Comparison of ENCODE assay signal across 20 cellular contexts in genomic region chr12:6547566-6547965, GRCh38. TPM values are rescaled to one million over a fixed set of nuclear protein-coding genes. Genes with fewer than 3 reads are reported as not detected.
A peak's percentile ranks its signal among the peaks of the same experiment; 100 is the strongest.
DNase-seq lines count a peak whose midpoint lies in the region; ATAC-seq, FAIRE-seq and TF ChIP-seq lines count a peak whose summit lies in the region.
"Had no signal": no experiment of that assay in that cellular context is flagged by ENCODE, and none has a peak within 500 bp of the region (broad histone marks: within the 10 kb centered on the region; RNA-seq: fewer than 3 reads in every experiment).

No MANE protein-coding gene starts in this region.

- H3K9me3 ChIP-seq in GM12878 (replicated peaks; ENCODE audit: control insufficient read depth, insufficient read depth, low read length) (no peaks in the 10 kb centered on the region), muscle layer of colon (ENCODE audit: low read length) (no peaks in the 10 kb centered on the region), colonic mucosa (no peaks in the 10 kb centered on the region)

- TF ChIP-seq EP300 in GM12878 (IDR thresholded peaks at IDR 0.05; ENCODE audit: borderline replicate concordance in 1 of 2, control insufficient read depth in 1 of 2, low read depth in 2 of 2, low read length in 2 of 2): no peak

- H3K27me3 ChIP-seq in GM12878 (replicated peaks in 1 of 2; ENCODE audit: control insufficient read depth in 2 of 2, insufficient read depth in 2 of 2, low read length in 1 of 2): no peaks in the 10 kb centered on the region
- no peaks in the 10 kb centered on the region for H3K27me3 ChIP-seq in muscle layer of colon (ENCODE audit: control insufficient read depth in 1 of 2, insufficient read depth in 2 of 2, low read length in 2 of 2)
- H3K27me3 ChIP-seq in colonic mucosa: no peaks in the 10 kb centered on the region

- FAIRE-seq in GM12878 (lab: Jason Lieb, UNC): no peak
- FAIRE-seq: K562 had no signal

- no peak overlapping the region for H3K9ac ChIP-seq in GM12878 (ENCODE audit: control insufficient read depth, insufficient read depth, low read length)
- H3K9ac ChIP-seq in muscle layer of colon (ENCODE audit: low read length): no peak overlapping the region
- H3K9ac ChIP-seq in colonic mucosa (ENCODE audit: low read depth in 2 of 2, low read length in 2 of 2): no peak overlapping the region

- H4K20me1 ChIP-seq in GM12878 (ENCODE audit: control insufficient read depth, insufficient read depth): no peaks in the 10 kb centered on the region

- peaks cover 12% of the 10 kb centered on the region for H3K79me2 ChIP-seq in GM12878 (ENCODE audit: control insufficient read depth, insufficient read depth, low read length)

- in situ Hi-C loops in GM12878 (cut with MboI): no loop called here

- RAD21 ChIA-PET in GM12878 (lab: Charles Lee; ENCODE audit: unreplicated experiment): no interaction called here

- H3K36me3 Mint-ChIP-seq in activated CD8-positive, alpha-beta T cell treated with anti-CD3 and anti-CD28 coated beads, Interleukin-2, amount 10 ng/mL, durations not matched to agents 7 days and 5 days (ENCODE audit: low read depth): peaks cover 40% of the 10 kb centered on the region
- H3K36me3 Mint-ChIP-seq in activated CD8-positive, alpha-beta T cell treated with anti-CD3 and anti-CD28 coated beads for 36 hours (ENCODE audit: low read depth): peaks cover 11% of the 10 kb centered on the region

- SMC1A ChIA-PET in GM12878 (lab: Charles Lee; ENCODE audit: uncharacterized antibody, unreplicated experiment): no interaction called here

- CTCF ChIA-PET in activated CD8-positive, alpha-beta T cell treated with anti-CD3 and anti-CD28 coated beads, Interleukin-2, amount 10 ng/mL, durations not matched to agents 7 days and 5 days (lab: Charles Lee): interaction anchor here (2.1 kb wide), 1 partner anchor 10 kb away, joined by 7 read pairs; no protein-coding TSS in a partner anchor
- CTCF ChIA-PET in activated CD8-positive, alpha-beta T cell treated with anti-CD3 and anti-CD28 coated beads for 36 hours (lab: Charles Lee): interaction anchor here (1.2 to 3.1 kb wide), 2 partner anchors 10 to 16 kb away, joined by 3 to 28 read pairs; no protein-coding TSS in a partner anchor
- CTCF ChIA-PET in GM12878 (lab: Yijun Ruan, JAX): interaction anchor here (1.4 kb wide), 2 partner anchors 9 to 10 kb away, joined by 3 read pairs; no protein-coding TSS in a partner anchor

- H3K36me3 ChIP-seq in GM12878 (ENCODE audit: control insufficient read depth in 2 of 2, insufficient read depth in 2 of 2, low read length in 1 of 2) (peaks cover 13 to 19% of the 10 kb centered on the region in 2 experiments), muscle layer of colon (ENCODE audit: insufficient read depth, low read length) (peaks cover 62% of the 10 kb centered on the region), colonic mucosa (no peaks in the 10 kb centered on the region)

- TF ChIP-seq RAD21 in GM12878 (IDR thresholded peaks at IDR 0.05; ENCODE audit: insufficient read depth, low read depth, low read length): no peak

- DNase-seq in activated CD8-positive, alpha-beta T cell treated with anti-CD3 and anti-CD28 coated beads, Interleukin-2, amount 10 ng/mL, durations not matched to agents 7 days and 5 days: no peak
- DNase-seq in activated CD8-positive, alpha-beta T cell treated with anti-CD3 and anti-CD28 coated beads for 36 hours: no peak
- no peak for DNase-seq in GM12878 (ENCODE audit: low read depth, low spot score)
- DNase-seq in substantia nigra (lab: John Stamatoyannopoulos, UW): no peak
- no peak for DNase-seq in NCI-H2107 (lab: John Stamatoyannopoulos, UW)
- DNase-seq in colonic mucosa: no peak
- DNase-seq: activated CD4-positive, CD25-positive, alpha-beta regulatory T cell treated with anti-CD3 and anti-CD28 coated beads, Interleukin-2, amount 50 U/mL, for 72 hours; activated naive CD8-positive, alpha-beta T cell treated with anti-CD3 and anti-CD28 coated beads for 36 hours; activated T-cell treated with anti-CD3 and anti-CD28 coated beads for 4 hours; Calu3; cerebellar nuclear complex; stimulated activated CD4-positive, alpha-beta T cell treated with anti-CD3 and anti-CD28 coated beads, Interleukin-4, amount 100 ng/mL, for 24 hours; T-helper 1 cell had no signal

- no peak overlapping the region for H2AFZ ChIP-seq in GM12878 (ENCODE audit: control insufficient read depth, low read depth, low read length)
- H2AFZ ChIP-seq: PC-9 had no signal

- no peak for ATAC-seq in activated CD8-positive, alpha-beta T cell treated with anti-CD3 and anti-CD28 coated beads, Interleukin-2, amount 10 ng/mL, durations not matched to agents 7 days and 5 days
- no peak for ATAC-seq in activated CD8-positive, alpha-beta T cell treated with anti-CD3 and anti-CD28 coated beads for 36 hours
- no peak for ATAC-seq in GM12878
- ATAC-seq in GM18498 (IDR thresholded peaks at IDR 0.05; ENCODE audit: unreplicated experiment): no peak
- ATAC-seq: esophagus mucosa; K562; stimulated activated memory B cell treated with anti-CD40 and anti-IgM and Interleukin-4, amounts not matched to agents 10 μg/mL and 1 μg/mL and 100 μg/mL, for 72 hours had no signal

- no peak overlapping the region for H3K4me2 ChIP-seq in GM12878 (ENCODE audit: control insufficient read depth, insufficient read depth)
- H3K4me2 ChIP-seq: PC-9 had no signal

- H3K27me3 Mint-ChIP-seq in activated CD8-positive, alpha-beta T cell treated with anti-CD3 and anti-CD28 coated beads, Interleukin-2, amount 10 ng/mL, durations not matched to agents 7 days and 5 days (ENCODE audit: low read depth): no peaks in the 10 kb centered on the region
- H3K27me3 Mint-ChIP-seq in activated CD8-positive, alpha-beta T cell treated with anti-CD3 and anti-CD28 coated beads for 36 hours: no peaks in the 10 kb centered on the region
- H3K27me3 Mint-ChIP-seq: activated naive CD8-positive, alpha-beta T cell treated with anti-CD3 and anti-CD28 coated beads for 36 hours; memory B cell; stimulated activated memory B cell treated with anti-CD40 and anti-IgM and Interleukin-4, amounts not matched to agents 10 μg/mL and 1 μg/mL and 100 μg/mL, for 72 hours had no signal

- H3K4me3 Mint-ChIP-seq in activated CD8-positive, alpha-beta T cell treated with anti-CD3 and anti-CD28 coated beads, Interleukin-2, amount 10 ng/mL, durations not matched to agents 7 days and 5 days: no peak overlapping the region
- H3K4me3 Mint-ChIP-seq in activated CD8-positive, alpha-beta T cell treated with anti-CD3 and anti-CD28 coated beads for 36 hours: no peak overlapping the region
- H3K4me3 Mint-ChIP-seq: activated naive CD8-positive, alpha-beta T cell treated with anti-CD3 and anti-CD28 coated beads for 36 hours; memory B cell; stimulated activated memory B cell treated with anti-CD40 and anti-IgM and Interleukin-4, amounts not matched to agents 10 μg/mL and 1 μg/mL and 100 μg/mL, for 72 hours had no signal

- WGBS in GM12878 (ENCODE audit: insufficient coverage, insufficient replicate concordance, low lambda C conversion rate, missing lambda C conversion rate): 100% methylated on average over 1 of the region's 1 CpG

- intact Hi-C loops in activated CD8-positive, alpha-beta T cell treated with anti-CD3 and anti-CD28 coated beads for 36 hours (cut with micrococcal nuclease): no loop called here
- intact Hi-C loops in GM12878 (cut with micrococcal nuclease; ENCODE audit: unreplicated experiment): no loop called here
- intact Hi-C loops in colonic mucosa (cut with DNase I): no loop called here

- no peak overlapping the region for H3K27ac ChIP-seq in GM12878 (ENCODE audit: control insufficient read depth, insufficient read depth)
- peak overlapping the region; percentile 31 for H3K27ac ChIP-seq in muscle layer of colon (ENCODE audit: low read depth, low read length)
- peak overlapping the region; percentile 67 for H3K27ac ChIP-seq in substantia nigra (ENCODE audit: low read depth, low read length, poor library complexity, severe bottlenecking)
- no peak overlapping the region for H3K27ac ChIP-seq in colonic mucosa
- H3K27ac ChIP-seq: PC-9 had no signal

- TSS peak; percentile 20 for BruUV-seq in GM12878 (replicated peaks; lab: Mats Ljungman, UMichigan)

- no peak for TF ChIP-seq CTCF in activated CD8-positive, alpha-beta T cell treated with anti-CD3 and anti-CD28 coated beads for 36 hours (IDR thresholded peaks at IDR 0.05)
- TF ChIP-seq CTCF in GM12878 (IDR thresholded peaks at IDR 0.05 in 2 of 3, conservative IDR thresholded peaks at IDR 0.05 in 1 of 3; ENCODE audit: control insufficient read depth in 2 of 3, extremely low read depth in 1 of 3, insufficient read depth in 1 of 3, low read depth in 3 of 3, low read length in 3 of 3) (no peak), colonic mucosa (IDR thresholded peaks at IDR 0.05) (no peak)

- H3K4me3 ChIP-seq in GM12878: no peak overlapping the region
- H3K4me3 ChIP-seq in muscle layer of colon (ENCODE audit: low read depth in 1 of 2, low read length in 2 of 2): no peak overlapping the region
- no peak overlapping the region for H3K4me3 ChIP-seq in colonic mucosa
- H3K4me3 ChIP-seq: K562, PC-9 had no signal

- POLR2A ChIA-PET in activated CD8-positive, alpha-beta T cell treated with anti-CD3 and anti-CD28 coated beads, Interleukin-2, amount 10 ng/mL, durations not matched to agents 7 days and 5 days (lab: Charles Lee): no interaction called here
- POLR2A ChIA-PET in activated CD8-positive, alpha-beta T cell treated with anti-CD3 and anti-CD28 coated beads for 36 hours (lab: Charles Lee): interaction anchor here (1.6 to 18.1 kb wide), 2 partner anchors 9 to 10 kb away, joined by 3 to 264 read pairs; partner anchors contain the start of gene GAPDH
- POLR2A ChIA-PET in GM12878 (lab: Charles Lee): interaction anchor here (0.7 to 0.8 kb wide), 2 partner anchors 15 to 125 kb away, joined by 3 to 4 read pairs; no protein-coding TSS in a partner anchor

- H3K4me1 ChIP-seq in GM12878 (ENCODE audit: control insufficient read depth, insufficient read depth, low read length) (no peaks in the 10 kb centered on the region; the same call in 1 of the 2 replicates), muscle layer of colon (ENCODE audit: insufficient read depth, low read length) (peaks cover 43% of the 10 kb centered on the region), colonic mucosa (peaks cover 3% of the 10 kb centered on the region)

- no peak for TF ChIP-seq POLR2A in GM12878 (IDR thresholded peaks at IDR 0.05; ENCODE audit: low read depth, low read length)

- no peaks in the 10 kb centered on the region for H3K9me3 Mint-ChIP-seq in activated CD8-positive, alpha-beta T cell treated with anti-CD3 and anti-CD28 coated beads, Interleukin-2, amount 10 ng/mL, durations not matched to agents 7 days and 5 days (ENCODE audit: insufficient read depth)
- H3K9me3 Mint-ChIP-seq in activated CD8-positive, alpha-beta T cell treated with anti-CD3 and anti-CD28 coated beads for 36 hours: no peaks in the 10 kb centered on the region
- H3K9me3 Mint-ChIP-seq: activated naive CD8-positive, alpha-beta T cell treated with anti-CD3 and anti-CD28 coated beads for 36 hours; memory B cell; stimulated activated memory B cell treated with anti-CD40 and anti-IgM and Interleukin-4, amounts not matched to agents 10 μg/mL and 1 μg/mL and 100 μg/mL, for 72 hours had no signal

- peak overlapping the region; percentile 30 for H3K27ac Mint-ChIP-seq in activated CD8-positive, alpha-beta T cell treated with anti-CD3 and anti-CD28 coated beads, Interleukin-2, amount 10 ng/mL, durations not matched to agents 7 days and 5 days
- no peak overlapping the region for H3K27ac Mint-ChIP-seq in activated CD8-positive, alpha-beta T cell treated with anti-CD3 and anti-CD28 coated beads for 36 hours
- H3K27ac Mint-ChIP-seq: activated naive CD8-positive, alpha-beta T cell treated with anti-CD3 and anti-CD28 coated beads for 36 hours; memory B cell; stimulated activated memory B cell treated with anti-CD40 and anti-IgM and Interleukin-4, amounts not matched to agents 10 μg/mL and 1 μg/mL and 100 μg/mL, for 72 hours had no signal

- H3K4me1 Mint-ChIP-seq in activated CD8-positive, alpha-beta T cell treated with anti-CD3 and anti-CD28 coated beads, Interleukin-2, amount 10 ng/mL, durations not matched to agents 7 days and 5 days (ENCODE audit: low read depth): peaks cover 26% of the 10 kb centered on the region
- H3K4me1 Mint-ChIP-seq in activated CD8-positive, alpha-beta T cell treated with anti-CD3 and anti-CD28 coated beads for 36 hours (ENCODE audit: low read depth): peaks cover 15% of the 10 kb centered on the region

RNA-seq across cellular contexts. Expression of gene IFFO1, which starts 8.3 kb away (rescaled TPM):
- total RNA-seq in activated CD8-positive, alpha-beta T cell treated with anti-CD3 and anti-CD28 coated beads, Interleukin-2, amount 10 ng/mL, durations not matched to agents 7 days and 5 days: 10 to 100 TPM; 24.9 to 25.5 TPM
- 1 to 10 TPM; 7.8 to 8.5 TPM for total RNA-seq in activated CD8-positive, alpha-beta T cell treated with anti-CD3 and anti-CD28 coated beads for 36 hours
- 9.8 and 9.9 TPM in 2 replicates for total RNA-seq in GM12878 (2013; cell fraction: nucleolus; rRNA removed)
- total RNA-seq in GM12878 (2014; rRNA removed): 6.3 and 7.1 TPM in 2 replicates
- 4.7 and 5.1 TPM in 2 replicates for total RNA-seq in GM12878 (2014; rRNA removed; fragmentation: Illumina TruSeq; extraction: Trizol)
- total RNA-seq in GM12878 (2021): 14.4 and 16.6 TPM in 2 replicates
- polyA plus RNA-seq in GM12878 (2011; ENCODE audit: low read depth): 4.4 TPM
- 5.0 and 7.1 TPM in 2 replicates for polyA plus RNA-seq in GM12878 (2011; rRNA removed)
- 7.4 and 12.0 TPM in 2 replicates for polyA plus RNA-seq in GM12878 (2011; cell fraction: cytosol; rRNA removed)
- 49.7 and 69.0 TPM in 2 replicates for polyA plus RNA-seq in GM12878 (2011; cell fraction: nucleus; rRNA removed)
- polyA plus RNA-seq in GM12878 (2012): 7.9 and 10.3 TPM in 2 replicates
- 2.2 and 5.4 TPM in 2 replicates for polyA plus RNA-seq in GM12878 (2014; fragmentation: Illumina TruSeq; extraction: Trizol)
- polyA plus RNA-seq in GM12878 (2014; fragmentation: Nextera tagmentation; extraction: Ambion mirVana): under 1 TPM; 0.50 to 0.93 TPM
- 20.9 and 21.8 TPM in 2 replicates for polyA plus RNA-seq in GM12878 (2014; rRNA removed)
- 1 to 10 TPM; 2.7 to 8.8 TPM for polyA plus RNA-seq in GM12878 (2016; fragmentation: Nextera tagmentation; extraction: Ambion mirVana)
- 3.4 and 5.6 TPM in 2 replicates for polyA minus RNA-seq in GM12878 (2011; rRNA and poly(A)+ RNA removed)
- polyA minus RNA-seq in GM12878 (2011; cell fraction: cytosol; rRNA and poly(A)+ RNA removed): 1.3 and 2.7 TPM in 2 replicates
- polyA minus RNA-seq in GM12878 (2011; cell fraction: nucleus; rRNA and poly(A)+ RNA removed): 6.2 and 14.2 TPM in 2 replicates
- total RNA-seq in colonic mucosa: 1 to 10 TPM; 2.5 to 4.1 TPM

RNA-seq across cellular contexts. Expression of gene GAPDH, which starts 13.2 kb away (rescaled TPM):
- 1,000 to 10,000 TPM; 6,175 to 6,471 TPM for total RNA-seq in activated CD8-positive, alpha-beta T cell treated with anti-CD3 and anti-CD28 coated beads, Interleukin-2, amount 10 ng/mL, durations not matched to agents 7 days and 5 days
- 1,000 to 10,000 TPM; 9,109 to 9,234 TPM for total RNA-seq in activated CD8-positive, alpha-beta T cell treated with anti-CD3 and anti-CD28 coated beads for 36 hours
- 971 and 990 TPM in 2 replicates for total RNA-seq in GM12878 (2013; cell fraction: nucleolus; rRNA removed)
- total RNA-seq in GM12878 (2014; rRNA removed) (8,450 and 8,907 TPM in 2 replicates), GM12878 (2014; rRNA removed; fragmentation: Illumina TruSeq; extraction: Trizol) (5,296 and 5,818 TPM in 2 replicates), GM12878 (2021) (5,606 and 5,698 TPM in 2 replicates), colonic mucosa (1,000 to 10,000 TPM; 3,442 to 3,768 TPM)
- 4,872 TPM for polyA plus RNA-seq in GM12878 (2011; ENCODE audit: low read depth)
- polyA plus RNA-seq in GM12878 (2011; rRNA removed) (7,976 and 14,240 TPM in 2 replicates), GM12878 (2014; fragmentation: Illumina TruSeq; extraction: Trizol) (5,112 and 9,478 TPM in 2 replicates), GM12878 (2014; fragmentation: Nextera tagmentation; extraction: Ambion mirVana) (over 10,000 TPM in 1 of 2 experiments, 1,000 to 10,000 TPM in 1; 9,323 to 11,518 TPM), GM12878 (2014; rRNA removed) (9,590 and 10,389 TPM in 2 replicates), GM12878 (2016; fragmentation: Nextera tagmentation; extraction: Ambion mirVana) (1,000 to 10,000 TPM; 9,069 to 9,909 TPM)
- 25,075 and 29,832 TPM in 2 replicates for polyA plus RNA-seq in GM12878 (2011; cell fraction: cytosol; rRNA removed)
- polyA plus RNA-seq in GM12878 (2011; cell fraction: nucleus; rRNA removed): 10,735 and 12,198 TPM in 2 replicates
- 10,674 and 13,698 TPM in 2 replicates for polyA plus RNA-seq in GM12878 (2012)
- 10,096 and 19,827 TPM in 2 replicates for polyA minus RNA-seq in GM12878 (2011; rRNA and poly(A)+ RNA removed)
- polyA minus RNA-seq in GM12878 (2011; cell fraction: cytosol; rRNA and poly(A)+ RNA removed): 5,010 and 5,239 TPM in 2 replicates
- polyA minus RNA-seq in GM12878 (2011; cell fraction: nucleus; rRNA and poly(A)+ RNA removed): 1,914 and 2,640 TPM in 2 replicates

RNA-seq across cellular contexts. Expression of gene NOP2, which starts 20.5 kb away (rescaled TPM):
- 10 to 100 TPM; 84.2 to 87.6 TPM for total RNA-seq in activated CD8-positive, alpha-beta T cell treated with anti-CD3 and anti-CD28 coated beads, Interleukin-2, amount 10 ng/mL, durations not matched to agents 7 days and 5 days
- 10 to 100 TPM; 87.9 to 89.4 TPM for total RNA-seq in activated CD8-positive, alpha-beta T cell treated with anti-CD3 and anti-CD28 coated beads for 36 hours
- total RNA-seq in GM12878 (2013; cell fraction: nucleolus; rRNA removed): 92.6 and 92.8 TPM in 2 replicates
- total RNA-seq in GM12878 (2014; rRNA removed) (93.6 and 97.4 TPM in 2 replicates), GM12878 (2014; rRNA removed; fragmentation: Illumina TruSeq; extraction: Trizol) (61.3 and 62.3 TPM in 2 replicates), GM12878 (2021) (99.1 and 102 TPM in 2 replicates), colonic mucosa (10 to 100 TPM; 19.1 to 39.6 TPM)
- polyA plus RNA-seq in GM12878 (2011; ENCODE audit: low read depth): 48.7 TPM
- polyA plus RNA-seq in GM12878 (2011; rRNA removed) (74.7 and 91.2 TPM in 2 replicates), GM12878 (2014; fragmentation: Illumina TruSeq; extraction: Trizol) (116 and 121 TPM in 2 replicates), GM12878 (2014; fragmentation: Nextera tagmentation; extraction: Ambion mirVana) (10 to 100 TPM; 26.5 to 27.3 TPM), GM12878 (2014; rRNA removed) (96.9 and 98.8 TPM in 2 replicates), GM12878 (2016; fragmentation: Nextera tagmentation; extraction: Ambion mirVana) (100 to 1,000 TPM; 112 to 114 TPM)
- polyA plus RNA-seq in GM12878 (2011; cell fraction: cytosol; rRNA removed): 67.5 and 81.8 TPM in 2 replicates
- polyA plus RNA-seq in GM12878 (2011; cell fraction: nucleus; rRNA removed): 193 and 252 TPM in 2 replicates
- polyA plus RNA-seq in GM12878 (2012): 40.1 and 60.0 TPM in 2 replicates
- polyA minus RNA-seq in GM12878 (2011; rRNA and poly(A)+ RNA removed): 36.6 and 67.0 TPM in 2 replicates
- 19.4 and 32.1 TPM in 2 replicates for polyA minus RNA-seq in GM12878 (2011; cell fraction: cytosol; rRNA and poly(A)+ RNA removed)
- polyA minus RNA-seq in GM12878 (2011; cell fraction: nucleus; rRNA and poly(A)+ RNA removed): 30.7 and 68.6 TPM in 2 replicates

RNA-seq across cellular contexts. Expression of gene NCAPD2, which starts 53.7 kb away (rescaled TPM):
- total RNA-seq in activated CD8-positive, alpha-beta T cell treated with anti-CD3 and anti-CD28 coated beads, Interleukin-2, amount 10 ng/mL, durations not matched to agents 7 days and 5 days: 100 to 1,000 TPM; 195 to 201 TPM
- total RNA-seq in activated CD8-positive, alpha-beta T cell treated with anti-CD3 and anti-CD28 coated beads for 36 hours: 100 to 1,000 TPM; 195 to 196 TPM
- total RNA-seq in GM12878 (2013; cell fraction: nucleolus; rRNA removed): 64.5 and 66.0 TPM in 2 replicates
- total RNA-seq in GM12878 (2014; rRNA removed) (141 and 144 TPM in 2 replicates), GM12878 (2014; rRNA removed; fragmentation: Illumina TruSeq; extraction: Trizol) (96.9 and 98.2 TPM in 2 replicates), GM12878 (2021) (110 and 113 TPM in 2 replicates), colonic mucosa (10 to 100 TPM; 35.9 to 94.1 TPM)
- 34.6 TPM for polyA plus RNA-seq in GM12878 (2011; ENCODE audit: low read depth)
- polyA plus RNA-seq in GM12878 (2011; rRNA removed) (84.0 and 160 TPM in 2 replicates), GM12878 (2014; fragmentation: Illumina TruSeq; extraction: Trizol) (110 and 146 TPM in 2 replicates), GM12878 (2014; fragmentation: Nextera tagmentation; extraction: Ambion mirVana) (10 to 100 TPM; 24.2 to 32.8 TPM), GM12878 (2014; rRNA removed) (114 TPM in 2 replicates), GM12878 (2016; fragmentation: Nextera tagmentation; extraction: Ambion mirVana) (100 to 1,000 TPM; 105 to 108 TPM)
- polyA plus RNA-seq in GM12878 (2011; cell fraction: cytosol; rRNA removed): 138 and 147 TPM in 2 replicates
- polyA plus RNA-seq in GM12878 (2011; cell fraction: nucleus; rRNA removed): 98.8 and 145 TPM in 2 replicates
- polyA plus RNA-seq in GM12878 (2012): 50.7 and 70.2 TPM in 2 replicates
- polyA minus RNA-seq in GM12878 (2011; rRNA and poly(A)+ RNA removed): 165 and 222 TPM in 2 replicates
- polyA minus RNA-seq in GM12878 (2011; cell fraction: cytosol; rRNA and poly(A)+ RNA removed): 89.0 and 105 TPM in 2 replicates
- polyA minus RNA-seq in GM12878 (2011; cell fraction: nucleus; rRNA and poly(A)+ RNA removed): 67.3 and 111 TPM in 2 replicates

RNA-seq across cellular contexts. Expression of gene MRPL51, which starts 54.5 kb away (rescaled TPM):
- total RNA-seq in activated CD8-positive, alpha-beta T cell treated with anti-CD3 and anti-CD28 coated beads, Interleukin-2, amount 10 ng/mL, durations not matched to agents 7 days and 5 days: 100 to 1,000 TPM; 217 to 228 TPM
- total RNA-seq in activated CD8-positive, alpha-beta T cell treated with anti-CD3 and anti-CD28 coated beads for 36 hours: 100 to 1,000 TPM; 230 to 254 TPM
- 9.8 and 10.5 TPM in 2 replicates for total RNA-seq in GM12878 (2013; cell fraction: nucleolus; rRNA removed)
- total RNA-seq in GM12878 (2014; rRNA removed) (137 and 175 TPM in 2 replicates), GM12878 (2014; rRNA removed; fragmentation: Illumina TruSeq; extraction: Trizol) (254 and 259 TPM in 2 replicates), GM12878 (2021) (275 and 276 TPM in 2 replicates), colonic mucosa (100 to 1,000 TPM; 132 to 220 TPM)
- polyA plus RNA-seq in GM12878 (2011; ENCODE audit: low read depth): 71.7 TPM
- polyA plus RNA-seq in GM12878 (2011; rRNA removed) (159 and 252 TPM in 2 replicates), GM12878 (2014; fragmentation: Illumina TruSeq; extraction: Trizol) (241 and 255 TPM in 2 replicates), GM12878 (2014; fragmentation: Nextera tagmentation; extraction: Ambion mirVana) (1,000 to 10,000 TPM in 1 of 2 experiments, 100 to 1,000 TPM in 1; 908 to 1,202 TPM), GM12878 (2014; rRNA removed) (167 and 183 TPM in 2 replicates), GM12878 (2016; fragmentation: Nextera tagmentation; extraction: Ambion mirVana) (100 to 1,000 TPM; 583 to 588 TPM)
- 119 and 123 TPM in 2 replicates for polyA plus RNA-seq in GM12878 (2011; cell fraction: cytosol; rRNA removed)
- 64.4 and 67.0 TPM in 2 replicates for polyA plus RNA-seq in GM12878 (2011; cell fraction: nucleus; rRNA removed)
- 159 and 228 TPM in 2 replicates for polyA plus RNA-seq in GM12878 (2012)
- 29.2 and 48.2 TPM in 2 replicates for polyA minus RNA-seq in GM12878 (2011; rRNA and poly(A)+ RNA removed)
- polyA minus RNA-seq in GM12878 (2011; cell fraction: cytosol; rRNA and poly(A)+ RNA removed): 18.4 and 20.6 TPM in 2 replicates
- 15.7 and 20.9 TPM in 2 replicates for polyA minus RNA-seq in GM12878 (2011; cell fraction: nucleus; rRNA and poly(A)+ RNA removed)

Comparison
In these comparisons a context has a peak if more than half of its experiments do, and no peak if none do; other contexts are left out.
1. H3K27ac ChIP-seq: peak in muscle layer of colon (single experiment) and substantia nigra (single experiment); none in GM12878 (single experiment) and colonic mucosa (single experiment).